Comparison of ENCODE assay signal across 2 cellular contexts in the genomic region with DNA sequence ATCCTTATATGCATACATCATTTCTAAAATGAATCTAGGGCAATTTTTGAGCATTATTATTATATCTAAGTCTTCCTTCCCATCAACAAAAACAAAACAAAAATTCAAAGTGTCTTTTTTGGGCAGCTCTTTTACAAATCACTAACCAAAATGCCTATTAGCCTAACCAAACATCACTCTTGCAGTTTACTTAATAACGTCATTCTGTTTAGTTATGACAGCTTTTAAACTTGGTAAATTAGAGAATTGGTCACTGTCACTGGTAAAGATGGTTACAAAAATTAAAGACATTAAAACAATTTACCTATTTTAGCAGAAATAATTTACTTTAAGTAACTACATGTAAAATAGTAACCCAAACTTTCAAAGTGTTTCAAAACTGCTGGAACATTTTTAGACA.
TF ChIP-seq lines count a peak whose summit lies in the region.

No MANE protein-coding gene starts in this region.

TF ChIP-seq in SK-N-SH, 30 proteins besides CTCF, POLR2A, EP300 and RAD21 (continued from another document):
- TF ChIP-seq, protein P1, sequence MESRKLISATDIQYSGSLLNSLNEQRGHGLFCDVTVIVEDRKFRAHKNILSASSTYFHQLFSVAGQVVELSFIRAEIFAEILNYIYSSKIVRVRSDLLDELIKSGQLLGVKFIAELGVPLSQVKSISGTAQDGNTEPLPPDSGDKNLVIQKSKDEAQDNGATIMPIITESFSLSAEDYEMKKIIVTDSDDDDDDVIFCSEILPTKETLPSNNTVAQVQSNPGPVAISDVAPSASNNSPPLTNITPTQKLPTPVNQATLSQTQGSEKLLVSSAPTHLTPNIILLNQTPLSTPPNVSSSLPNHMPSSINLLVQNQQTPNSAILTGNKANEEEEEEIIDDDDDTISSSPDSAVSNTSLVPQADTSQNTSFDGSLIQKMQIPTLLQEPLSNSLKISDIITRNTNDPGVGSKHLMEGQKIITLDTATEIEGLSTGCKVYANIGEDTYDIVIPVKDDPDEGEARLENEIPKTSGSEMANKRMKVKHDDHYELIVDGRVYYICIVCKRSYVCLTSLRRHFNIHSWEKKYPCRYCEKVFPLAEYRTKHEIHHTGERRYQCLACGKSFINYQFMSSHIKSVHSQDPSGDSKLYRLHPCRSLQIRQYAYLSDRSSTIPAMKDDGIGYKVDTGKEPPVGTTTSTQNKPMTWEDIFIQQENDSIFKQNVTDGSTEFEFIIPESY (IDR thresholded peaks at IDR 0.05; ENCODE audit: borderline replicate concordance, low read depth): no peak
- TF ChIP-seq NRF1 (IDR thresholded peaks at IDR 0.05; ENCODE audit: low read depth, low read length) (no peak), RCOR1 (IDR thresholded peaks at IDR 0.05; ENCODE audit: low read length) (no peak), EZH2phosphoT487 (IDR thresholded peaks at IDR 0.05; ENCODE audit: borderline replicate concordance, low read depth) (no peak), GABPA (IDR thresholded peaks at IDR 0.05; ENCODE audit: low read depth) (no peak), MEF2A (IDR thresholded peaks at IDR 0.05; ENCODE audit: borderline replicate concordance, low read depth) (no peak), POLR2AphosphoS5 (IDR thresholded peaks at IDR 0.05; ENCODE audit: low read depth, low read length) (no peak), CHD2 (IDR thresholded peaks at IDR 0.05; ENCODE audit: low read length, partially characterized antibody) (no peak)
- TF ChIP-seq, protein P2, sequence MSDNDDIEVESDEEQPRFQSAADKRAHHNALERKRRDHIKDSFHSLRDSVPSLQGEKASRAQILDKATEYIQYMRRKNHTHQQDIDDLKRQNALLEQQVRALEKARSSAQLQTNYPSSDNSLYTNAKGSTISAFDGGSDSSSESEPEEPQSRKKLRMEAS (IDR thresholded peaks at IDR 0.05; ENCODE audit: low read depth): no peak
- TF ChIP-seq, protein P3, sequence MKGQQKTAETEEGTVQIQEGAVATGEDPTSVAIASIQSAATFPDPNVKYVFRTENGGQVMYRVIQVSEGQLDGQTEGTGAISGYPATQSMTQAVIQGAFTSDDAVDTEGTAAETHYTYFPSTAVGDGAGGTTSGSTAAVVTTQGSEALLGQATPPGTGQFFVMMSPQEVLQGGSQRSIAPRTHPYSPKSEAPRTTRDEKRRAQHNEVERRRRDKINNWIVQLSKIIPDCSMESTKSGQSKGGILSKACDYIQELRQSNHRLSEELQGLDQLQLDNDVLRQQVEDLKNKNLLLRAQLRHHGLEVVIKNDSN (IDR thresholded peaks at IDR 0.05; ENCODE audit: borderline replicate concordance, low read depth): no peak

TF ChIP-seq in SK-N-SH treated with all-trans-retinoic acid at 6 μM for 48 hours, 23 proteins besides CTCF, POLR2A, EP300 and RAD21:
- TF ChIP-seq, protein P4, sequence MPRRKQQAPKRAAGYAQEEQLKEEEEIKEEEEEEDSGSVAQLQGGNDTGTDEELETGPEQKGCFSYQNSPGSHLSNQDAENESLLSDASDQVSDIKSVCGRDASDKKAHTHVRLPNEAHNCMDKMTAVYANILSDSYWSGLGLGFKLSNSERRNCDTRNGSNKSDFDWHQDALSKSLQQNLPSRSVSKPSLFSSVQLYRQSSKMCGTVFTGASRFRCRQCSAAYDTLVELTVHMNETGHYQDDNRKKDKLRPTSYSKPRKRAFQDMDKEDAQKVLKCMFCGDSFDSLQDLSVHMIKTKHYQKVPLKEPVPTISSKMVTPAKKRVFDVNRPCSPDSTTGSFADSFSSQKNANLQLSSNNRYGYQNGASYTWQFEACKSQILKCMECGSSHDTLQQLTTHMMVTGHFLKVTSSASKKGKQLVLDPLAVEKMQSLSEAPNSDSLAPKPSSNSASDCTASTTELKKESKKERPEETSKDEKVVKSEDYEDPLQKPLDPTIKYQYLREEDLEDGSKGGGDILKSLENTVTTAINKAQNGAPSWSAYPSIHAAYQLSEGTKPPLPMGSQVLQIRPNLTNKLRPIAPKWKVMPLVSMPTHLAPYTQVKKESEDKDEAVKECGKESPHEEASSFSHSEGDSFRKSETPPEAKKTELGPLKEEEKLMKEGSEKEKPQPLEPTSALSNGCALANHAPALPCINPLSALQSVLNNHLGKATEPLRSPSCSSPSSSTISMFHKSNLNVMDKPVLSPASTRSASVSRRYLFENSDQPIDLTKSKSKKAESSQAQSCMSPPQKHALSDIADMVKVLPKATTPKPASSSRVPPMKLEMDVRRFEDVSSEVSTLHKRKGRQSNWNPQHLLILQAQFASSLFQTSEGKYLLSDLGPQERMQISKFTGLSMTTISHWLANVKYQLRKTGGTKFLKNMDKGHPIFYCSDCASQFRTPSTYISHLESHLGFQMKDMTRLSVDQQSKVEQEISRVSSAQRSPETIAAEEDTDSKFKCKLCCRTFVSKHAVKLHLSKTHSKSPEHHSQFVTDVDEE (CRISPR knock-in tag; IDR thresholded peaks at IDR 0.05): no peak
- no peak for TF ChIP-seq PPARA (CRISPR knock-in tag; IDR thresholded peaks at IDR 0.05; ENCODE audit: borderline replicate concordance)
- TF ChIP-seq ARNTL (CRISPR knock-in tag; IDR thresholded peaks at IDR 0.05; ENCODE audit: borderline replicate concordance, low read depth): no peak
- TF ChIP-seq ZNF70 (CRISPR knock-in tag; IDR thresholded peaks at IDR 0.05): no peak
- no peak for TF ChIP-seq ZC3H10 (CRISPR knock-in tag; IDR thresholded peaks at IDR 0.05)
- no peak for TF ChIP-seq GLIS3 (CRISPR knock-in tag; IDR thresholded peaks at IDR 0.05)
- TF ChIP-seq, protein P5, sequence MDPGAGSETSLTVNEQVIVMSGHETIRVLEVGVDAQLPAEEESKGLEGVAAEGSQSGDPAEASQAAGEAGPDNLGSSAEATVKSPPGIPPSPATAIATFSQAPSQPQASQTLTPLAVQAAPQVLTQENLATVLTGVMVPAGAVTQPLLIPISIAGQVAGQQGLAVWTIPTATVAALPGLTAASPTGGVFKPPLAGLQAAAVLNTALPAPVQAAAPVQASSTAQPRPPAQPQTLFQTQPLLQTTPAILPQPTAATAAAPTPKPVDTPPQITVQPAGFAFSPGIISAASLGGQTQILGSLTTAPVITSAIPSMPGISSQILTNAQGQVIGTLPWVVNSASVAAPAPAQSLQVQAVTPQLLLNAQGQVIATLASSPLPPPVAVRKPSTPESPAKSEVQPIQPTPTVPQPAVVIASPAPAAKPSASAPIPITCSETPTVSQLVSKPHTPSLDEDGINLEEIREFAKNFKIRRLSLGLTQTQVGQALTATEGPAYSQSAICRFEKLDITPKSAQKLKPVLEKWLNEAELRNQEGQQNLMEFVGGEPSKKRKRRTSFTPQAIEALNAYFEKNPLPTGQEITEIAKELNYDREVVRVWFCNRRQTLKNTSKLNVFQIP (CRISPR knock-in tag; IDR thresholded peaks at IDR 0.05; ENCODE audit: borderline replicate concordance, low read depth): no peak
- TF ChIP-seq, protein P6, sequence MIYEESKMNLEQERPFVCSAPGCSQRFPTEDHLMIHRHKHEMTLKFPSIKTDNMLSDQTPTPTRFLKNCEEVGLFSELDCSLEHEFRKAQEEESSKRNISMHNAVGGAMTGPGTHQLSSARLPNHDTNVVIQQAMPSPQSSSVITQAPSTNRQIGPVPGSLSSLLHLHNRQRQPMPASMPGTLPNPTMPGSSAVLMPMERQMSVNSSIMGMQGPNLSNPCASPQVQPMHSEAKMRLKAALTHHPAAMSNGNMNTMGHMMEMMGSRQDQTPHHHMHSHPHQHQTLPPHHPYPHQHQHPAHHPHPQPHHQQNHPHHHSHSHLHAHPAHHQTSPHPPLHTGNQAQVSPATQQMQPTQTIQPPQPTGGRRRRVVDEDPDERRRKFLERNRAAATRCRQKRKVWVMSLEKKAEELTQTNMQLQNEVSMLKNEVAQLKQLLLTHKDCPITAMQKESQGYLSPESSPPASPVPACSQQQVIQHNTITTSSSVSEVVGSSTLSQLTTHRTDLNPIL (CRISPR knock-in tag; IDR thresholded peaks at IDR 0.05; ENCODE audit: low read depth): no peak
- no peak for TF ChIP-seq TOX (CRISPR knock-in tag; IDR thresholded peaks at IDR 0.05; ENCODE audit: borderline replicate concordance)
- no peak for TF ChIP-seq OSR1 (CRISPR knock-in tag; IDR thresholded peaks at IDR 0.05)
- no peak for TF ChIP-seq ZFP3 (CRISPR knock-in tag; IDR thresholded peaks at IDR 0.05)
- no peak for TF ChIP-seq TCF4 (CRISPR knock-in tag; IDR thresholded peaks at IDR 0.05; ENCODE audit: borderline replicate concordance)
